ENCODE assay signal across 8 cellular contexts in the genomic region with DNA sequence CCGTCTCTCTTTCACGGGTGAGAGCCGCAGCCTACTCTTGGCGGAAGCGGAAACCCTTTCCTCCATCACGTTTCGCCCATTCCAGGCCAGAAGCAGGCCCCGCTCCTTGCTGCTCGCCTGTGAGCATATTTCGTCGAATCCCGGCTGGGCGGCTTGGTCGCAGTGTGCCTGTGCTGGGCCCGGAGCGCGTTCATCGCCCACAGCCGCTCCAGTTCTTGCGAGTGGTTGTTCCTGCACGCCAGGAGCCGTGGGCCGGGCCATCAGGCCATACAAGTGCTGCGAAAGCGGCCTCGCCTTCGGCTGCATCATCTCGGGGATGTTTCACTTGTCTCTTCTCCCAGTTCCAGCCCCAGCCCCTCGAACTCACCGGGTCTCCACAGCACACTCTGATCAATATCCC.
"Had no signal": no experiment of that assay in that cellular context is flagged by ENCODE, and none has a peak within 500 bp of the region (broad histone marks: within the 10 kb centered on the region; RNA-seq: fewer than 3 reads in every experiment).

No MANE protein-coding gene starts in this region.

- H3K4me1 Mint-ChIP-seq: IgD-negative memory B cell had no signal

- H3K27ac ChIP-seq: KMS-11 had no signal

- H3K4me1 ChIP-seq: HAP-1 had no signal

- H3K9ac ChIP-seq: KMS-11 had no signal

- H3K36me3 ChIP-seq: HAP-1 had no signal

- H3K4me3 ChIP-seq: HAP-1 had no signal

- ATAC-seq: HCT116 had no signal

- H3K9me3 Mint-ChIP-seq: HFFc6, IgD-negative memory B cell had no signal

- H3K36me3 Mint-ChIP-seq: IgD-negative memory B cell had no signal

- H3K4me2 ChIP-seq: KMS-11 had no signal

- H3K4me3 Mint-ChIP-seq: HFFc6, IgD-negative memory B cell had no signal

- H3K27ac Mint-ChIP-seq: HFFc6 had no signal

- DNase-seq: GOT3, H7, HFFc6, KBM-7 had no signal

- H3K9me3 ChIP-seq: HAP-1 had no signal
